ENCODE assay signal across 19 cellular contexts in genomic region chr11:128800871-128801417, GRCh38.
"Had no signal": no experiment of that assay in that cellular context is flagged by ENCODE, and none has a peak within 500 bp of the region (broad histone marks: within the 10 kb centered on the region; RNA-seq: fewer than 3 reads in every experiment).

No MANE protein-coding gene starts in this region.

- H3K4me3 ChIP-seq: coronary artery, left ventricle myocardium inferior, right lobe of liver, thyroid gland had no signal

- ATAC-seq: right lobe of liver had no signal

- H3K9me3 Mint-ChIP-seq: activated T-helper 1 cell treated with anti-CD3 and anti-CD28 coated beads, Interleukin-12 subunit alpha, Interleukin-12 subunit beta, Interleukin-2, Interleukin-4 antibody, amounts not matched to agents 30 ng/mL and 10 ng/mL and 1 ng/mL, durations not matched to agents 14 hours and 24 hours and 36 hours had no signal

- H3K4me3 Mint-ChIP-seq: activated T-helper 1 cell treated with anti-CD3 and anti-CD28 coated beads, Interleukin-12 subunit alpha, Interleukin-12 subunit beta, Interleukin-2, Interleukin-4 antibody, amounts not matched to agents 30 ng/mL and 10 ng/mL and 1 ng/mL, durations not matched to agents 14 hours and 24 hours and 36 hours had no signal

- H3K9me3 ChIP-seq: left ventricle myocardium inferior, neutrophil, right lobe of liver, thyroid gland had no signal

- H3K4me1 ChIP-seq: parathyroid adenoma, right lobe of liver, thyroid gland had no signal

- H3K27me3 ChIP-seq: brain microvascular endothelial cell, neutrophil, right lobe of liver, thyroid gland had no signal

- H3K36me3 ChIP-seq: right lobe of liver, thyroid gland had no signal

- H3K27ac ChIP-seq: brain microvascular endothelial cell, coronary artery, left ventricle myocardium inferior, parathyroid adenoma, right lobe of liver, thyroid gland, VCaP had no signal

- DNase-seq: activated CD4-positive, alpha-beta T cell treated with anti-CD3 and anti-CD28 coated beads for 1 hour; activated T-cell treated with anti-CD3 and anti-CD28 coated beads for 4 hours; aorta; brain microvascular endothelial cell; hypothalamus; kidney; left ventricle myocardium inferior; mammary epithelial cell; right lobe of liver; small intestine; stimulated activated CD4-positive, alpha-beta T cell treated with anti-CD3 and anti-CD28 coated beads, Interleukin-15, amount 100 ng/mL, for 24 hours; stimulated activated CD4-positive, alpha-beta T cell treated with anti-CD3 and anti-CD28 coated beads, Interleukin-2, amount 100 ng/mL, for 48 hours; T-helper 2 cell; thyroid gland had no signal
